In genomic region chr6:33692760-33693158, GRCh38 we compare ENCODE assay signal across 8 cellular contexts. TPM values are rescaled to one million over a fixed set of nuclear protein-coding genes. Genes with fewer than 3 reads are reported as not detected.
DNase-seq lines count a peak whose midpoint lies in the region; ATAC-seq and TF ChIP-seq lines count a peak whose summit lies in the region.

No MANE protein-coding gene starts in this region.

- peaks cover 3% of the 10 kb centered on the region; the same call in 1 of the 2 replicates for H3K79me2 ChIP-seq in HCT116 (ENCODE audit: insufficient read depth, low read length)

- no peak for ATAC-seq in HCT116
- ATAC-seq in SK-N-SH treated with all-trans-retinoic acid at 6 μM for 48 hours = no peak
- ATAC-seq in HG03571 (IDR thresholded peaks at IDR 0.05; ENCODE audit: unreplicated experiment) = no peak

- no peak overlapping the region for H3K27ac ChIP-seq in HCT116 (ENCODE audit: low read depth, low read length)
- H3K27ac ChIP-seq in tibial artery = peak overlapping the region in 1 of 2 donors; percentile 41

- CTCF ChIA-PET in HCT116 (lab: Charles Lee) = no interaction called here

- TF ChIP-seq CTCF in HCT116 (IDR thresholded peaks at IDR 0.05 in 2 of 3, conservative IDR thresholded peaks at IDR 0.05 in 1 of 3; ENCODE audit: borderline replicate concordance in 1 of 3, insufficient read depth in 1 of 3, low read depth in 2 of 3, low read length in 2 of 3) (no peak), foreskin fibroblast (IDR thresholded peaks at IDR 0.05; ENCODE audit: low read depth, low read length) (no peak), tibial artery (IDR thresholded peaks at IDR 0.05) (no peak)

- DNase-seq in HCT116 (ENCODE audit: low read depth, low spot score) (no peak), foreskin fibroblast (peak; percentile 79 to 89), tibial artery (no peak), NCI-H69 (lab: John Stamatoyannopoulos, UW) (no peak)
- peak; percentile 37 to 40 for DNase-seq in activated CD8-positive, alpha-beta memory T cell treated with anti-CD3 and anti-CD28 coated beads for 1 hour (ENCODE audit: extremely low read depth in 1 of 2, low read depth in 1 of 2)
- peak; percentile 18 to 31 for DNase-seq in stimulated activated CD8-positive, alpha-beta memory T cell treated with anti-CD3 and anti-CD28 coated beads, Interleukin-4, amount 100 ng/mL, for 4 hours (ENCODE audit: low read depth in 2 of 2, low spot score in 1 of 2)

- no peak for TF ChIP-seq RAD21 in HCT116 (IDR thresholded peaks at IDR 0.05; ENCODE audit: low read depth)

- H3K9ac ChIP-seq in HCT116 (ENCODE audit: low read length) = no peak overlapping the region

- no peak overlapping the region for H2AFZ ChIP-seq in HCT116 (ENCODE audit: low read depth, low read length, poor library complexity, severe bottlenecking)

- RAD21 ChIA-PET in HCT116 (lab: Charles Lee; ENCODE audit: low non-redundant PET in 1 of 2, low total read pairs in 2 of 2, uncharacterized antibody in 2 of 2, unreplicated experiment in 2 of 2) = no interaction called here

- intact Hi-C loops in HCT116 (cut with micrococcal nuclease) = no loop called here
- intact Hi-C loops in tibial artery (cut with DNase I; ENCODE audit: low total_unique reads) = no loop called here

- H3K36me3 ChIP-seq in HCT116 (ENCODE audit: control insufficient read depth in 1 of 2, insufficient read depth in 2 of 2, low read length in 2 of 2) (peaks cover 28 to 70% of the 10 kb centered on the region in 2 experiments; a peak in 3 of 4 replicates), tibial artery (peaks cover 0 to 90% (median 24%) of the 10 kb centered on the region in 3 donors)

- peaks cover 4 to 5% of the 10 kb centered on the region in 2 experiments; a peak in 2 of 4 replicates for H3K4me1 ChIP-seq in HCT116 (ENCODE audit: control insufficient read depth in 1 of 2, insufficient read depth in 2 of 2, low read length in 2 of 2)
- peaks cover 0 to 50% (median 21%) of the 10 kb centered on the region in 4 donors for H3K4me1 ChIP-seq in tibial artery

- H3K27me3 ChIP-seq in HCT116 (ENCODE audit: insufficient read depth, low read length) (no peaks in the 10 kb centered on the region), tibial artery (no peaks in the 10 kb centered on the region)

- no peaks in the 10 kb centered on the region for H3K9me2 ChIP-seq in HCT116 (ENCODE audit: insufficient read depth)

- H3K4me3 ChIP-seq in HCT116 (replicated peaks in 1 of 2; ENCODE audit: low read depth in 1 of 2, low read length in 2 of 2) (no peak overlapping the region), foreskin fibroblast (ENCODE audit: low read depth in 1 of 2, low read length in 2 of 2) (no peak overlapping the region), tibial artery (no peak overlapping the region)

- no peaks in the 10 kb centered on the region for H3K9me3 ChIP-seq in HCT116 (ENCODE audit: control insufficient read depth in 1 of 2, insufficient read depth in 1 of 2, low read depth in 1 of 2, low read length in 2 of 2)
- H3K9me3 ChIP-seq in tibial artery = no peaks in the 10 kb centered on the region

- H3K4me2 ChIP-seq in HCT116 (ENCODE audit: low read length) = no peak overlapping the region

- H4K20me1 ChIP-seq in HCT116 (ENCODE audit: insufficient read depth) = no peaks in the 10 kb centered on the region

- no TSS peak for BruUV-seq in HCT116 (replicated peaks; lab: Mats Ljungman, UMichigan)

- POLR2A ChIA-PET in HCT116 (lab: Charles Lee) = no interaction called here

- no peak for TF ChIP-seq POLR2A in HCT116 (IDR thresholded peaks at IDR 0.05; ENCODE audit: borderline replicate concordance, extremely low read depth, insufficient read depth, insufficient read length)

TF ChIP-seq in HCT116, 20 proteins besides CTCF, POLR2A, EP300 and RAD21:
- TF ChIP-seq POLR2AphosphoS5 (IDR thresholded peaks at IDR 0.05; ENCODE audit: low read depth, low read length) = 0 out of 2 replicates have a peak, but pooled peaks have one; percentile 3
- no peak for TF ChIP-seq SP1 (IDR thresholded peaks at IDR 0.05; ENCODE audit: low read depth)

TF ChIP-seq in SK-N-SH treated with all-trans-retinoic acid at 6 μM for 48 hours, 23 proteins besides CTCF, POLR2A, EP300 and RAD21:
- no peak for TF ChIP-seq ZNF565 (CRISPR knock-in tag; conservative IDR thresholded peaks at IDR 0.05; ENCODE audit: low read depth)
- no peak for TF ChIP-seq BACH2 (CRISPR knock-in tag; IDR thresholded peaks at IDR 0.05; ENCODE audit: borderline replicate concordance)
- no peak for TF ChIP-seq TCF4 (CRISPR knock-in tag; IDR thresholded peaks at IDR 0.05; ENCODE audit: borderline replicate concordance)
- TF ChIP-seq, protein P1, sequence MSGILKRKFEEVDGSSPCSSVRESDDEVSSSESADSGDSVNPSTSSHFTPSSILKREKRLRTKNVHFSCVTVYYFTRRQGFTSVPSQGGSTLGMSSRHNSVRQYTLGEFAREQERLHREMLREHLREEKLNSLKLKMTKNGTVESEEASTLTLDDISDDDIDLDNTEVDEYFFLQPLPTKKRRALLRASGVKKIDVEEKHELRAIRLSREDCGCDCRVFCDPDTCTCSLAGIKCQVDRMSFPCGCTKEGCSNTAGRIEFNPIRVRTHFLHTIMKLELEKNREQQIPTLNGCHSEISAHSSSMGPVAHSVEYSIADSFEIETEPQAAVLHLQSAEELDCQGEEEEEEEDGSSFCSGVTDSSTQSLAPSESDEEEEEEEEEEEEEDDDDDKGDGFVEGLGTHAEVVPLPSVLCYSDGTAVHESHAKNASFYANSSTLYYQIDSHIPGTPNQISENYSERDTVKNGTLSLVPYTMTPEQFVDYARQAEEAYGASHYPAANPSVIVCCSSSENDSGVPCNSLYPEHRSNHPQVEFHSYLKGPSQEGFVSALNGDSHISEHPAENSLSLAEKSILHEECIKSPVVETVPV (CRISPR knock-in tag; IDR thresholded peaks at IDR 0.05) = no peak
- no peak for TF ChIP-seq TSHZ2 (CRISPR knock-in tag; IDR thresholded peaks at IDR 0.05)
- TF ChIP-seq, protein P2, sequence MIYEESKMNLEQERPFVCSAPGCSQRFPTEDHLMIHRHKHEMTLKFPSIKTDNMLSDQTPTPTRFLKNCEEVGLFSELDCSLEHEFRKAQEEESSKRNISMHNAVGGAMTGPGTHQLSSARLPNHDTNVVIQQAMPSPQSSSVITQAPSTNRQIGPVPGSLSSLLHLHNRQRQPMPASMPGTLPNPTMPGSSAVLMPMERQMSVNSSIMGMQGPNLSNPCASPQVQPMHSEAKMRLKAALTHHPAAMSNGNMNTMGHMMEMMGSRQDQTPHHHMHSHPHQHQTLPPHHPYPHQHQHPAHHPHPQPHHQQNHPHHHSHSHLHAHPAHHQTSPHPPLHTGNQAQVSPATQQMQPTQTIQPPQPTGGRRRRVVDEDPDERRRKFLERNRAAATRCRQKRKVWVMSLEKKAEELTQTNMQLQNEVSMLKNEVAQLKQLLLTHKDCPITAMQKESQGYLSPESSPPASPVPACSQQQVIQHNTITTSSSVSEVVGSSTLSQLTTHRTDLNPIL (CRISPR knock-in tag; IDR thresholded peaks at IDR 0.05; ENCODE audit: low read depth) = no peak
- no peak for TF ChIP-seq SNAI2 (CRISPR knock-in tag; IDR thresholded peaks at IDR 0.05)
- no peak for TF ChIP-seq ZFP30 (CRISPR knock-in tag; IDR thresholded peaks at IDR 0.05)
- no peak for TF ChIP-seq ISL1 (CRISPR knock-in tag; IDR thresholded peaks at IDR 0.05)
- TF ChIP-seq ZNF8 (CRISPR knock-in tag; IDR thresholded peaks at IDR 0.05) = no peak

RNA-seq across cellular contexts. Expression of gene UQCC2, which starts 18.7 kb away (rescaled TPM):
- 95.1 TPM for total RNA-seq in HCT116 (2021; ENCODE audit: unreplicated experiment)
- 128 and 169 TPM in 2 replicates for polyA plus RNA-seq in HCT116 (2012)

RNA-seq across cellular contexts. Expression of gene IP6K3, which starts 53.9 kb away (rescaled TPM):
- total RNA-seq in HCT116 (2021; ENCODE audit: unreplicated experiment) = not detected
- 0.02 TPM in 1 of 2 replicates, not detected in the other for polyA plus RNA-seq in HCT116 (2012)

Comparison
In these comparisons a context has a peak if more than half of its experiments do, and no peak if none do; other contexts are left out.
1. DNase-seq: peak in activated CD8-positive, alpha-beta memory T cell treated with anti-CD3 and anti-CD28 coated beads for 1 hour (2 of 2), foreskin fibroblast (2 of 2) and stimulated activated CD8-positive, alpha-beta memory T cell treated with anti-CD3 and anti-CD28 coated beads, Interleukin-4, amount 100 ng/mL, for 4 hours (2 of 2); none in HCT116 (single experiment), tibial artery (0 of 2) and NCI-H69 (single experiment).